1 cellular context compared by ENCODE assay signal in genomic region chr12:120495723-120496352, GRCh38.
TF ChIP-seq lines count a peak whose summit lies in the region.

DYNLL1 (plus strand) TSS chr12:120496113; CDS start chr12:120496422, 309 bp downstream.

TF ChIP-seq in HepG2, 621 proteins besides CTCF, POLR2A, EP300 and RAD21 (continued from another document and continues in another):
- no peak for TF ChIP-seq AHDC1 (CRISPR knock-in tag; IDR thresholded peaks at IDR 0.05; ENCODE audit: borderline replicate concordance)
- no peak for TF ChIP-seq ZNF75D (CRISPR knock-in tag; IDR thresholded peaks at IDR 0.05; ENCODE audit: borderline replicate concordance)
- TF ChIP-seq TSC22D2 (CRISPR knock-in tag; IDR thresholded peaks at IDR 0.05; ENCODE audit: borderline replicate concordance) = no peak
- TF ChIP-seq SUZ12 (IDR thresholded peaks at IDR 0.05; ENCODE audit: low read depth, low read length) = peak; percentile 41; the same call in 1 of the 2 replicates
- 0 out of 2 replicates have a peak, but pooled peaks have one; percentile 47 for TF ChIP-seq ATF2 (CRISPR knock-in tag; IDR thresholded peaks at IDR 0.05)
- no peak for TF ChIP-seq ZNF136 (CRISPR knock-in tag; IDR thresholded peaks at IDR 0.05; ENCODE audit: low read depth)
- TF ChIP-seq SMARCC2 (IDR thresholded peaks at IDR 0.05) = no peak
- no peak for TF ChIP-seq REL (CRISPR knock-in tag; conservative IDR thresholded peaks at IDR 0.05)
- TF ChIP-seq KLF11 (CRISPR knock-in tag; IDR thresholded peaks at IDR 0.05) = peak; percentile 66; the same call in 1 of the 2 replicates
- no peak for TF ChIP-seq ZNF264 (CRISPR knock-in tag; IDR thresholded peaks at IDR 0.05)
- TF ChIP-seq RORA (CRISPR knock-in tag; IDR thresholded peaks at IDR 0.05) = no peak
- TF ChIP-seq TARDBP (CRISPR knock-in tag; IDR thresholded peaks at IDR 0.05) = peak; percentile 67
- TF ChIP-seq MATR3 (CRISPR knock-in tag; IDR thresholded peaks at IDR 0.05) = no peak
- no peak for TF ChIP-seq ARID5B (CRISPR knock-in tag; IDR thresholded peaks at IDR 0.05)
- TF ChIP-seq ZNF737 (CRISPR knock-in tag; IDR thresholded peaks at IDR 0.05; ENCODE audit: borderline replicate concordance) = peak; percentile 66; the same call in 1 of the 2 replicates
- peak; percentile 72; the same call in 1 of the 2 replicates for TF ChIP-seq KDM5A (IDR thresholded peaks at IDR 0.05; ENCODE audit: borderline replicate concordance, low read length)
- no peak for TF ChIP-seq E2F5 (CRISPR knock-in tag; conservative IDR thresholded peaks at IDR 0.05)
- no peak for TF ChIP-seq BCL3 (CRISPR knock-in tag; IDR thresholded peaks at IDR 0.05)
- peak; percentile 57; the same call in 1 of the 2 replicates for TF ChIP-seq HIVEP1 (CRISPR knock-in tag; IDR thresholded peaks at IDR 0.05)
- peak; percentile 40; the same call in 1 of the 2 replicates for TF ChIP-seq TFE3 (CRISPR knock-in tag; IDR thresholded peaks at IDR 0.05)
- TF ChIP-seq CSRNP2 (CRISPR knock-in tag; conservative IDR thresholded peaks at IDR 0.05; ENCODE audit: low read depth) = no peak
- 0 out of 2 replicates have a peak, but pooled peaks have one; percentile 40 for TF ChIP-seq ARID2 (CRISPR knock-in tag; IDR thresholded peaks at IDR 0.05; ENCODE audit: borderline replicate concordance)
- TF ChIP-seq HBP1 (CRISPR knock-in tag; IDR thresholded peaks at IDR 0.05; ENCODE audit: low read depth) = peak; percentile 68; the same call in 1 of the 2 replicates
- no peak for TF ChIP-seq ZMYM3 (CRISPR knock-in tag; IDR thresholded peaks at IDR 0.05)
- TF ChIP-seq BCLAF1 (IDR thresholded peaks at IDR 0.05) = no peak
- TF ChIP-seq CREBL2 (CRISPR knock-in tag; IDR thresholded peaks at IDR 0.05; ENCODE audit: borderline replicate concordance) = no peak
- TF ChIP-seq GABPA (IDR thresholded peaks at IDR 0.05; ENCODE audit: low read depth, low read length) = no peak
- no peak for TF ChIP-seq GABPA (CRISPR knock-in tag; IDR thresholded peaks at IDR 0.05; ENCODE audit: low read depth)
- TF ChIP-seq NCOA1 (CRISPR knock-in tag; IDR thresholded peaks at IDR 0.05) = no peak
- no peak for TF ChIP-seq ELK4 (CRISPR knock-in tag; IDR thresholded peaks at IDR 0.05; ENCODE audit: borderline replicate concordance)
- TF ChIP-seq ZNF720 (CRISPR knock-in tag; IDR thresholded peaks at IDR 0.05) = no peak
- TF ChIP-seq SOX6 (IDR thresholded peaks at IDR 0.05) = no peak
- TF ChIP-seq SOX6 (CRISPR knock-in tag; IDR thresholded peaks at IDR 0.05) = no peak
- no peak for TF ChIP-seq NR1H2 (CRISPR knock-in tag; IDR thresholded peaks at IDR 0.05; ENCODE audit: borderline replicate concordance, low read depth)
